26 cellular contexts compared by ENCODE assay signal in the genomic region with DNA sequence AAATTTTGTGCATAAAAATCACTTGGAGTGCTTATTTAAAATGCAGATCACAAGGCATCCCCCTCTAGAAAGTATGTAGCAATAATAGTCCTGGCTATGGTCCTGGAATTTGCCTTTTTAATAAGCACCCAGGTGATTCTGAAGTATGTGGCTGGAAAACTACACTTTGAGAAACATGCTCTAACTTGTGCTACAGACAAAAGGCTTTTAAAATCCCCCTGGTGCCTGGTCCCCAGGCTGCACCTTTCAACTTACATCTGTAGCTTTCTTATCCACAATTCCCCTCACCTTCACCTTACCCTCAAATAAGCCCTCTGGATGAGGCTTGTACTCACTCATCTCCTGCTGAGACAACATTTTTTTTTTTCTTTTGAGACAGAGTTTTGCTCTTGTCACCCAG. TPM values are rescaled to one million over a fixed set of nuclear protein-coding genes. Genes with fewer than 3 reads are reported as not detected.
"Had no signal": no experiment of that assay in that cellular context is flagged by ENCODE, and none has a peak within 500 bp of the region (broad histone marks: within the 10 kb centered on the region; RNA-seq: fewer than 3 reads in every experiment).

No MANE protein-coding gene starts in this region.

- ATAC-seq: activated CD8-positive, alpha-beta memory T cell treated with anti-CD3 and anti-CD28 coated beads, Interleukin-2, amount 10 ng/mL, durations not matched to agents 7 days and 5 days; Panc1; WTC11 had no signal

- H3K27me3 Mint-ChIP-seq: activated T-cell treated with anti-CD3 and anti-CD28 coated beads, Interleukin-2, amount 50 U/mL, for 24 hours had no signal

- H3K36me3 ChIP-seq: SJSA1 had no signal

- H3K9me3 ChIP-seq: SJSA1 had no signal

- H3K27ac Mint-ChIP-seq: activated CD8-positive, alpha-beta memory T cell treated with anti-CD3 and anti-CD28 coated beads, Interleukin-2, amount 10 ng/mL, durations not matched to agents 7 days and 5 days; activated naive CD4-positive, alpha-beta T cell treated with anti-CD3 and anti-CD28 coated beads, Interleukin-2, amount 50 U/mL, for 24 hours; activated T-cell treated with anti-CD3 and anti-CD28 coated beads, Interleukin-2, amount 50 U/mL, for 24 hours; activated T-helper 1 cell treated with anti-CD3 and anti-CD28 coated beads, Interleukin-12 subunit alpha, Interleukin-12 subunit beta, Interleukin-2, Interleukin-4 antibody, amounts not matched to agents 30 ng/mL and 10 ng/mL and 1 ng/mL, durations not matched to agents 14 hours and 24 hours and 36 hours; T-helper 1 cell treated with Interleukin-12 subunit alpha and Interleukin-12 subunit beta and Interleukin-4 antibody, amounts not matched to agents 30 μg/mL and 1 μg/mL, for 36 hours; WTC11 had no signal

- H3K27ac ChIP-seq: SJSA1 had no signal

- H3K36me3 Mint-ChIP-seq: activated CD8-positive, alpha-beta memory T cell treated with anti-CD3 and anti-CD28 coated beads, Interleukin-2, amount 10 ng/mL, durations not matched to agents 7 days and 5 days; activated naive CD4-positive, alpha-beta T cell treated with anti-CD3 and anti-CD28 coated beads, Interleukin-2, amount 50 U/mL, for 24 hours had no signal

- H3K4me3 Mint-ChIP-seq: activated CD8-positive, alpha-beta memory T cell treated with anti-CD3 and anti-CD28 coated beads, Interleukin-2, amount 10 ng/mL, durations not matched to agents 7 days and 5 days; activated naive CD4-positive, alpha-beta T cell treated with anti-CD3 and anti-CD28 coated beads, Interleukin-2, amount 50 U/mL, for 24 hours; activated T-cell treated with anti-CD3 and anti-CD28 coated beads, Interleukin-2, amount 50 U/mL, for 24 hours; activated T-helper 1 cell treated with anti-CD3 and anti-CD28 coated beads, Interleukin-12 subunit alpha, Interleukin-12 subunit beta, Interleukin-2, Interleukin-4 antibody, amounts not matched to agents 30 ng/mL and 10 ng/mL and 1 ng/mL, durations not matched to agents 14 hours and 24 hours and 36 hours; T-helper 1 cell treated with Interleukin-12 subunit alpha and Interleukin-12 subunit beta and Interleukin-4 antibody, amounts not matched to agents 30 μg/mL and 1 μg/mL, for 36 hours; WTC11 had no signal

- H3K4me3 ChIP-seq: SJSA1 had no signal

- H3K4me1 Mint-ChIP-seq: activated CD8-positive, alpha-beta memory T cell treated with anti-CD3 and anti-CD28 coated beads, Interleukin-2, amount 10 ng/mL, durations not matched to agents 7 days and 5 days; activated naive CD4-positive, alpha-beta T cell treated with anti-CD3 and anti-CD28 coated beads, Interleukin-2, amount 50 U/mL, for 24 hours had no signal

- H3K4me1 ChIP-seq: SJSA1 had no signal

- DNase-seq: activated CD4-positive, alpha-beta T cell treated with anti-CD3 and anti-CD28 coated beads for 48 hours; activated CD4-positive, alpha-beta T cell treated with anti-CD3 and anti-CD28 coated beads, Interleukin-2, amount 50 U/mL, for 48 hours; activated CD4-positive, CD25-positive, alpha-beta regulatory T cell treated with anti-CD3 and anti-CD28 coated beads, Interleukin-2, amount 50 U/mL, for 72 hours; activated CD8-positive, alpha-beta memory T cell treated with anti-CD3 and anti-CD28 coated beads, Interleukin-2, amount 10 ng/mL, durations not matched to agents 7 days and 5 days; activated effector memory CD4-positive, alpha-beta T cell treated with Interleukin-2 at 50 U/mL for 16 hours; activated naive CD4-positive, alpha-beta T cell; activated T-cell treated with anti-CD3 and anti-CD28 coated beads, Interleukin-2, amount 50 U/mL, for 24 hours; aorta; MM.1S; NCI-H146; NCI-H187 treated with DMSO at 0.1 percent for 48 hours; NCI-H2081 treated with DMSO at 0.1 percent for 48 hours; NCI-H2171 treated with DMSO at 0.1 percent for 48 hours; NCI-H226; NCI-H526; NCI-H774; NK-92 treated with Interleukin-12 subunit alpha and Interleukin-12 subunit beta, amount 100 ng/mL, for 24 hours; OCI-M1; SHP77 had no signal

- H3K9me3 Mint-ChIP-seq: activated naive CD4-positive, alpha-beta T cell treated with anti-CD3 and anti-CD28 coated beads, Interleukin-2, amount 50 U/mL, for 24 hours; activated T-cell treated with anti-CD3 and anti-CD28 coated beads, Interleukin-2, amount 50 U/mL, for 24 hours; activated T-helper 1 cell treated with anti-CD3 and anti-CD28 coated beads, Interleukin-12 subunit alpha, Interleukin-12 subunit beta, Interleukin-2, Interleukin-4 antibody, amounts not matched to agents 30 ng/mL and 10 ng/mL and 1 ng/mL, durations not matched to agents 14 hours and 24 hours and 36 hours; T-helper 1 cell treated with Interleukin-12 subunit alpha and Interleukin-12 subunit beta and Interleukin-4 antibody, amounts not matched to agents 30 μg/mL and 1 μg/mL, for 36 hours had no signal

RNA-seq across cellular contexts. Expression of gene ART3, which starts 21.1 kb away (rescaled TPM):
- total RNA-seq: activated CD8-positive, alpha-beta memory T cell treated with anti-CD3 and anti-CD28 coated beads, Interleukin-2, amount 10 ng/mL, durations not matched to agents 7 days and 5 days; NCI-H460 had no signal
- polyA plus RNA-seq: aorta had no signal

RNA-seq across cellular contexts. Expression of gene CXCL11, which starts 59.7 kb away (rescaled TPM):
- total RNA-seq: activated T-helper 1 cell treated with anti-CD3 and anti-CD28 coated beads, Interleukin-12 subunit alpha, Interleukin-12 subunit beta, Interleukin-2, Interleukin-4 antibody, amounts not matched to agents 30 ng/mL and 10 ng/mL and 1 ng/mL, durations not matched to agents 14 hours and 24 hours and 36 hours; NCI-H460; SJSA1 had no signal
